8 cellular contexts compared by ENCODE assay signal in the genomic region with DNA sequence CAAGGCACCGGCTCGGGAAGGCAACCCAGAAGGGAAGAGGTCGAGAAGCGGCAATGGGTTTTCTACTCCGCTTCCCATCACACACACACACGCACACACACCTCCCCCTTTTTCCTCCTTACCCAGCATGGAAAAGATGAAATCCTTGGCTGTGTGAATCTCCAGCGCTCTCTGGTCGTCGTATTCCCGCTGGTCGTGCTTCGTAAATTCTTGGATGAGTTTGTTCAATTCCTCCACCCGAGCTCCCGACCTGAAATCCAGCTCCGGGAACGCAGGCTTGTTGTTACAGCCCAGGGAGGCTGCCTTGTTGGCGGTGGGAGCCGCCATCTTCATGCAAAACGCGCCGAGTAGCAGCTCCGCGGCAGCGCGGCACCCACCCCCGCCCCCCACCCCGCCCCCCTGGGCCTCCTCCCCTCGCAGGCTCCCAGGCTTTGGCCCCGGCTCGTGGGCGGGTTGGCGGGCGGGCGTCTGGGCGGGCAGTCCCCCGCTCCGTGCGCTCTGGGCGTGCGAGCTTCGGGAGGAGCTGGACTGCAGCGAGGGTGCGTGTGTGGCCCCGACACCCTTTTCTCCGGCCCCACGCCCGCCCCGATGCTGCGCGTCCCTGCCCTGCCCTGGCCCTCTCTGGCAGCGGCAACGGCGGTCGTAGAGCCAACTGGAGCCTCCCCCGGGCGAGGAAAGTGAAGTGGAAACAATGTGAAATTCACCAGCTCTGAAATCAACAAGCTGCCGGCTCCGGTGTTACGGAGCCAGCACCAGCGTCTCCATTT. TPM values are rescaled to one million over a fixed set of nuclear protein-coding genes. Genes with fewer than 3 reads are reported as not detected.
DNase-seq lines count a peak whose midpoint lies in the region; ATAC-seq and TF ChIP-seq lines count a peak whose summit lies in the region.

A gene with protein sequence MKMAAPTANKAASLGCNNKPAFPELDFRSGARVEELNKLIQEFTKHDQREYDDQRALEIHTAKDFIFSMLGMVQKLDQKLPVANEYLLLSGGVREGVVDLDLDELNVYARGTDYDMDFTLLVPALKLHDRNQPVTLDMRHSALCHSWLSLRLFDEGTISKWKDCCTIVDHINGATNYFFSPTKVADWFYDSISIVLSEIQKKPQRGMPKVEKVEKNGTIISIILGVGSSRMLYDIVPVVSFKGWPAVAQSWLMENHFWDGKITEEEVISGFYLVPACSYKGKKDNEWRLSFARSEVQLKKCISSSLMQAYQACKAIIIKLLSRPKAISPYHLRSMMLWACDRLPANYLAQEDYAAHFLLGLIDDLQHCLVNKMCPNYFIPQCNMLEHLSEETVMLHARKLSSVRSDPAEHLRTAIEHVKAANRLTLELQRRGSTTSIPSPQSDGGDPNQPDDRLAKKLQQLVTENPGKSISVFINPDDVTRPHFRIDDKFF (minus strand): TSS at position 349 of the 767 bp plus-strand sequence. CDS start 16 bp downstream, at position 333.

- intact Hi-C loops in T-helper 1 cell treated with Interleukin-12 subunit alpha and Interleukin-12 subunit beta and Interleukin-4 antibody, amounts not matched to agents 30 ng/mL and 1 ng/mL, for 36 hours (cut with micrococcal nuclease): loop anchor here (1.0 to 5.0 kb wide), 10 partner anchors 17 to 675 kb away; a partner anchor contains a TSS
- intact Hi-C loops in prostate gland (cut with DNase I): loop anchor here (5.0 kb wide), 2 partner anchors 100 to 675 kb away; a partner anchor contains a TSS

- under 1% methylated on average over 44 of the region's 60 CpGs for WGBS in prostate gland

- TF ChIP-seq CTCF in right atrium auricular region (IDR thresholded peaks at IDR 0.05) (peak in 1 of 2 donors; percentile 45), prostate gland (IDR thresholded peaks at IDR 0.05) (peak in 1 of 4 experiments; percentile 9)

- no peaks in the 10 kb centered on the region for H3K27me3 ChIP-seq in right atrium auricular region
- peaks cover 2% of the 10 kb centered on the region for H3K27me3 ChIP-seq in prostate gland (replicated peaks; ENCODE audit: insufficient read depth)

- H3K4me3 ChIP-seq in right atrium auricular region (peak within 1 kb of the TSS; percentile 70 to 82), prostate gland (peak within 1 kb of the TSS; percentile 53 to 65)

- H3K36me3 ChIP-seq in right atrium auricular region (no peaks in the 10 kb centered on the region), prostate gland (no peaks in the 10 kb centered on the region)

- peak; percentile 89 for DNase-seq in NCI-H1092 treated with DMSO at 0.1 percent for 48 hours (lab: John Stamatoyannopoulos, UW)
- peak; percentile 91 for DNase-seq in astrocyte of the hippocampus (ENCODE audit: low read depth, low spot score)
- DNase-seq in right atrium auricular region (ENCODE audit: low spot score): peak; percentile 88
- DNase-seq in prostate gland (ENCODE audit: low spot score): peak; percentile 56
- no peak for DNase-seq in AML-193 (lab: John Stamatoyannopoulos, UW)

- peaks cover 0 to 23% of the 10 kb centered on the region in 2 donors for H3K4me1 ChIP-seq in right atrium auricular region
- no peaks in the 10 kb centered on the region for H3K4me1 ChIP-seq in prostate gland (replicated peaks)

- TF ChIP-seq POLR2A in prostate gland (IDR thresholded peaks at IDR 0.05): no peak

- H3K9me3 ChIP-seq in right atrium auricular region (no peaks in the 10 kb centered on the region), prostate gland (no peaks in the 10 kb centered on the region)

- ATAC-seq in GM18498 (IDR thresholded peaks at IDR 0.05; ENCODE audit: unreplicated experiment) (peak; percentile 76), HG02623 (IDR thresholded peaks at IDR 0.05; ENCODE audit: unreplicated experiment) (peak; percentile 44)

- H3K27ac ChIP-seq in right atrium auricular region (peak within 1 kb of the TSS; percentile 89 to 92), prostate gland (peak within 1 kb of the TSS; percentile 77 to 79)

RNA-seq across cellular contexts. Expression of the gene that starts here (rescaled TPM):
- total RNA-seq in T-helper 1 cell treated with Interleukin-12 subunit alpha and Interleukin-12 subunit beta and Interleukin-4 antibody, amounts not matched to agents 30 ng/mL and 1 ng/mL, for 36 hours: 32.3 and 33.0 TPM in 2 replicates
- total RNA-seq in right atrium auricular region (1 to 10 TPM; 3.7 to 5.9 TPM), prostate gland (10 to 100 TPM in 1 of 2 donors, 1 to 10 TPM in 1; 1.8 to 20.4 TPM)

Comparison
In these comparisons a context has a peak if more than half of its experiments do, and no peak if none do; other contexts are left out.
1. DNase-seq: peak in NCI-H1092 treated with DMSO at 0.1 percent for 48 hours (single experiment), astrocyte of the hippocampus (single experiment), right atrium auricular region (single experiment) and prostate gland (single experiment); none in AML-193 (0 of 2).